ENCODE assay signal across 21 cellular contexts in genomic region chr7:129752760-129753159, GRCh38.
"Had no signal": no experiment of that assay in that cellular context is flagged by ENCODE, and none has a peak within 500 bp of the region (broad histone marks: within the 10 kb centered on the region; RNA-seq: fewer than 3 reads in every experiment).

No MANE protein-coding gene starts in this region.

- H3K27me3 Mint-ChIP-seq: naive B cell had no signal

- ATAC-seq: gastrocnemius medialis, left cardiac atrium, left lung, left ventricle myocardium superior, lower lobe of right lung, mucosa of descending colon had no signal

- H3K4me1 Mint-ChIP-seq: mesothelial cell of epicardium had no signal

- DNase-seq: dermis blood vessel endothelial cell; effector CD4-positive, alpha-beta T cell; effector memory CD4-positive, alpha-beta T cell; foreskin fibroblast; foreskin melanocyte; gastrocnemius medialis; glutamatergic neuron; head of caudate nucleus; heart right ventricle; hippocampal formation; left cardiac atrium; left lung; left ventricle myocardium superior; lower lobe of right lung; mesenchymal stem cell; mucosa of descending colon; naive B cell had no signal

- H3K4me3 Mint-ChIP-seq: mesothelial cell of epicardium, naive B cell had no signal

- H3K9me3 Mint-ChIP-seq: mesothelial cell of epicardium, naive B cell had no signal

- H3K4me3 ChIP-seq: coronary artery, dorsolateral prefrontal cortex, esophagus muscularis mucosa, gastrocnemius medialis, heart right ventricle, left lung, lower lobe of right lung, mucosa of descending colon had no signal

- H3K27ac Mint-ChIP-seq: mesothelial cell of epicardium had no signal
